1 cellular context compared by ENCODE assay signal in genomic region chr14:51224551-51224950, GRCh38.
TF ChIP-seq lines count a peak whose summit lies in the region.

No MANE protein-coding gene starts in this region.

TF ChIP-seq in SK-N-SH, 30 proteins besides CTCF, POLR2A, EP300 and RAD21 (continued from another document):
- TF ChIP-seq MEF2A (IDR thresholded peaks at IDR 0.05; ENCODE audit: borderline replicate concordance, low read depth) (no peak), MXI1 (IDR thresholded peaks at IDR 0.05; ENCODE audit: low read depth, low read length) (no peak), EZH2phosphoT487 (IDR thresholded peaks at IDR 0.05; ENCODE audit: borderline replicate concordance, low read depth) (no peak), NRF1 (IDR thresholded peaks at IDR 0.05; ENCODE audit: low read depth, low read length) (no peak), RFX5 (IDR thresholded peaks at IDR 0.05; ENCODE audit: low read length) (no peak), IRF3 (IDR thresholded peaks at IDR 0.05; ENCODE audit: low read depth, low read length) (no peak), POLR2AphosphoS5 (IDR thresholded peaks at IDR 0.05; ENCODE audit: low read depth, low read length) (no peak), RCOR1 (IDR thresholded peaks at IDR 0.05; ENCODE audit: low read length) (no peak)
